ENCODE assay signal across 33 cellular contexts in the genomic region with DNA sequence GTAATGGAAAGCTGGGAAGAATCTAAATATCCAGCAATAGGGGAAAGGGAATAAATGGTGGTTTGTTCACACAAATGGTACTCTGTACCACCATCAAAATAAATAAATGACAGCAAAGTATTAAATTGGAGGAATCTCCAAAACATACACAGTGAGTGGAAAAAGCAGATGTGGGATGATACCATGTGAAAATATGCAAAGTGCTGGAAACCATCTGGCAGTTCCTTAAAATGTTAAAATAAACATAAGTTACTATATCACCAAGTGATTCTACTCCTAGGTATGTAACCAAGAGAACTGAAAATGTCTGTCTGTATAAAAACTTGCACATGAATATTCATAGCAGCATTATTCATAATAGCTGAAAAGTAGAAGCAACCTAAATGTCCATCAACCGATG. TPM values are rescaled to one million over a fixed set of nuclear protein-coding genes. Genes with fewer than 3 reads are reported as not detected.
DNase-seq lines count a peak whose midpoint lies in the region; ATAC-seq and TF ChIP-seq lines count a peak whose summit lies in the region.
"Had no signal": no experiment of that assay in that cellular context is flagged by ENCODE, and none has a peak within 500 bp of the region (broad histone marks: within the 10 kb centered on the region; RNA-seq: fewer than 3 reads in every experiment).

No MANE protein-coding gene starts in this region.

- H3K4me3 ChIP-seq in IMR-90 (ENCODE audit: insufficient read depth, low read depth, low read length) (no peak overlapping the region), osteoblast (ENCODE audit: insufficient read depth, low read length) (no peak overlapping the region), suprapubic skin (no peak overlapping the region)
- H3K4me3 ChIP-seq: esophagus squamous epithelium, HAP-1, stomach, tibial nerve had no signal

- H2BK5ac ChIP-seq in IMR-90 (ENCODE audit: low read depth, low read length, poor library complexity, severe bottlenecking): peak overlapping the region; percentile 51

- no peak overlapping the region for H3K27ac ChIP-seq in IMR-90 (ENCODE audit: insufficient read depth, low read length)
- H3K27ac ChIP-seq in osteoblast (ENCODE audit: low read depth, low read length): peak overlapping the region; percentile 69
- H3K27ac ChIP-seq in suprapubic skin: no peak overlapping the region
- H3K27ac ChIP-seq: esophagus squamous epithelium, RWPE1, stomach, tibial nerve had no signal

- TF ChIP-seq RAD21 in IMR-90 (IDR thresholded peaks at IDR 0.05; ENCODE audit: low read length): no peak

- TF ChIP-seq EP300 in suprapubic skin (IDR thresholded peaks at IDR 0.05): no peak

- no peak overlapping the region for H4K91ac ChIP-seq in IMR-90 (ENCODE audit: insufficient read depth, low read depth, low read length)

- H3K79me2 ChIP-seq in osteoblast (ENCODE audit: insufficient read depth, low read length): no peaks in the 10 kb centered on the region

- H3K79me1 ChIP-seq in IMR-90 (ENCODE audit: low read depth in 1 of 2, low read length in 2 of 2): no peaks in the 10 kb centered on the region

- TF ChIP-seq CTCF in IMR-90 (conservative IDR thresholded peaks at IDR 0.05; ENCODE audit: low read depth, low read length): no peak
- TF ChIP-seq CTCF in osteoblast (IDR thresholded peaks at IDR 0.05; ENCODE audit: extremely low read depth, low read depth, low read length): no peak
- no peak for TF ChIP-seq CTCF in suprapubic skin (IDR thresholded peaks at IDR 0.05)

- H3K4me3 Mint-ChIP-seq in T-helper 1 cell treated with Interleukin-12 subunit alpha and Interleukin-12 subunit beta and Interleukin-4 antibody, amounts not matched to agents 30 μg/mL and 1 μg/mL, for 36 hours: no peak overlapping the region
- H3K4me3 Mint-ChIP-seq: activated T-cell treated with anti-CD3 and anti-CD28 coated beads, Interleukin-2, amount 50 U/mL, for 4 hours; CD8-positive, alpha-beta memory T cell; naive thymus-derived CD4-positive, alpha-beta T cell; T-helper 2 cell treated with Interferon-gamma antibody and Interleukin-4, amounts not matched to agents 5 μg/mL and 100 μg/mL, for 36 hours had no signal

- no peak overlapping the region for H3K4ac ChIP-seq in IMR-90 (ENCODE audit: low read depth, low read length)

- H2AFZ ChIP-seq in IMR-90 (replicated peaks; ENCODE audit: low read length, poor library complexity) (no peak overlapping the region), osteoblast (ENCODE audit: low read length) (no peak overlapping the region)

- no peak overlapping the region for H3K23ac ChIP-seq in IMR-90 (ENCODE audit: low read depth, low read length)

- H3K9ac ChIP-seq in IMR-90 (ENCODE audit: low read depth, low read length): no peak overlapping the region

- H4K20me1 ChIP-seq in IMR-90 (ENCODE audit: insufficient read depth, low read length) (peaks cover 5% of the 10 kb centered on the region), osteoblast (ENCODE audit: insufficient read depth, low read length) (no peaks in the 10 kb centered on the region)

- H3K4me1 ChIP-seq in IMR-90 (ENCODE audit: control insufficient read depth, insufficient read depth, low read length) (peaks cover 19% of the 10 kb centered on the region), osteoblast (ENCODE audit: insufficient read depth, low read length) (peaks cover 33% of the 10 kb centered on the region), suprapubic skin (peaks cover 17% of the 10 kb centered on the region)
- H3K4me1 ChIP-seq: HAP-1, stomach, tibial nerve had no signal

- H3K18ac ChIP-seq in IMR-90 (ENCODE audit: low read depth, low read length): no peak overlapping the region

- no peak overlapping the region for H3K14ac ChIP-seq in IMR-90 (replicated peaks; ENCODE audit: low read depth, low read length)

- H4K5ac ChIP-seq in IMR-90 (ENCODE audit: low read depth, low read length): no peak overlapping the region

- H3K9me3 ChIP-seq in IMR-90 (ENCODE audit: control insufficient read depth, insufficient read depth, low read length): peaks cover 6% of the 10 kb centered on the region
- no peaks in the 10 kb centered on the region for H3K9me3 ChIP-seq in osteoblast (ENCODE audit: low read depth, low read length)
- no peaks in the 10 kb centered on the region for H3K9me3 ChIP-seq in suprapubic skin
- H3K9me3 ChIP-seq: esophagus squamous epithelium, HAP-1, stomach, tibial nerve had no signal

- no TSS peak for BruUV-seq in IMR-90 (replicated peaks; lab: Mats Ljungman, UMichigan)

- TF ChIP-seq POLR2A in IMR-90 (IDR thresholded peaks at IDR 0.05; ENCODE audit: low read depth, low read length) (no peak), suprapubic skin (IDR thresholded peaks at IDR 0.05) (no peak)

- H2BK15ac ChIP-seq in IMR-90 (ENCODE audit: low read depth, low read length): no peak overlapping the region

- peak overlapping the region; percentile 4; the same call in 1 of the 2 replicates for H3K4me2 ChIP-seq in IMR-90 (ENCODE audit: low read depth, low read length)
- H3K4me2 ChIP-seq in osteoblast (ENCODE audit: insufficient read depth, low read length): peak overlapping the region; percentile 21

- H3K27me3 Mint-ChIP-seq in T-helper 1 cell treated with Interleukin-12 subunit alpha and Interleukin-12 subunit beta and Interleukin-4 antibody, amounts not matched to agents 30 μg/mL and 1 μg/mL, for 36 hours (ENCODE audit: low read depth): no peaks in the 10 kb centered on the region
- H3K27me3 Mint-ChIP-seq: CD8-positive, alpha-beta memory T cell; naive thymus-derived CD4-positive, alpha-beta T cell had no signal

- H3K36me3 ChIP-seq in IMR-90 (ENCODE audit: control insufficient read depth, insufficient read depth, low read length) (no peaks in the 10 kb centered on the region), osteoblast (ENCODE audit: insufficient read depth, low read length) (no peaks in the 10 kb centered on the region), suprapubic skin (no peaks in the 10 kb centered on the region)
- H3K36me3 ChIP-seq: esophagus squamous epithelium, HAP-1, stomach, tibial nerve had no signal

- ATAC-seq in IMR-90 (ENCODE audit: low read depth): peak; percentile 90
- ATAC-seq: activated T-cell treated with anti-CD3 and anti-CD28 coated beads, Interleukin-2, amount 50 U/mL, for 4 hours; naive thymus-derived CD4-positive, alpha-beta T cell had no signal

- H3K27ac Mint-ChIP-seq in T-helper 1 cell treated with Interleukin-12 subunit alpha and Interleukin-12 subunit beta and Interleukin-4 antibody, amounts not matched to agents 30 μg/mL and 1 μg/mL, for 36 hours: peak overlapping the region; percentile 35
- H3K27ac Mint-ChIP-seq: CD8-positive, alpha-beta memory T cell; T-helper 2 cell treated with Interferon-gamma antibody and Interleukin-4, amounts not matched to agents 5 μg/mL and 100 μg/mL, for 36 hours had no signal

- intact Hi-C loops in IMR-90 (cut with micrococcal nuclease): loop anchor here (5.0 kb wide), 1 partner anchor 47 kb away; no protein-coding TSS in a partner anchor

- no peak overlapping the region for H3K56ac ChIP-seq in IMR-90 (ENCODE audit: extremely low read depth, insufficient read depth, low read length)

- H2BK20ac ChIP-seq in IMR-90 (ENCODE audit: low read depth, low read length): no peak overlapping the region

- CTCF ChIA-PET in IMR-90 (lab: Yijun Ruan, JAX): interaction anchor here (0.6 to 1.8 kb wide), 3 partner anchors 18 to 190 kb away, joined by 3 to 6 read pairs (median 3); a partner anchor contains a TSS

- H3K27me3 ChIP-seq in IMR-90 (ENCODE audit: control insufficient read depth, insufficient read depth, low read length) (peaks cover 21% of the 10 kb centered on the region), osteoblast (ENCODE audit: insufficient read depth, low read length) (no peaks in the 10 kb centered on the region), suprapubic skin (peaks cover 3% of the 10 kb centered on the region)
- H3K27me3 ChIP-seq: tibial nerve had no signal

- H2AK9ac ChIP-seq in IMR-90 (replicated peaks; ENCODE audit: low read depth, low read length, poor library complexity): no peak overlapping the region

- H3K9me3 Mint-ChIP-seq in T-helper 1 cell treated with Interleukin-12 subunit alpha and Interleukin-12 subunit beta and Interleukin-4 antibody, amounts not matched to agents 30 μg/mL and 1 μg/mL, for 36 hours: peaks cover 24% of the 10 kb centered on the region

- no peak for DNase-seq in T-helper 1 cell
- peak; percentile 92 for DNase-seq in IMR-90
- peak; percentile 39 for DNase-seq in dedifferentiated amniotic fluid mesenchymal stem cell (ENCODE audit: extremely low spot score)
- peak; percentile 76 for DNase-seq in osteoblast (ENCODE audit: insufficient read length, low spot score, missing footprints)
- no peak for DNase-seq in activated gamma-delta T cell (lab: John Stamatoyannopoulos, UW)
- DNase-seq in suprapubic skin (ENCODE audit: low spot score in 2 of 2): no peak
- DNase-seq in NCI-H226: no peak
- DNase-seq: 8988T; activated CD4-positive, alpha-beta T cell treated with anti-CD3 and anti-CD28 coated beads for 4 hours; activated naive CD4-positive, alpha-beta T cell treated with Interleukin-2 at 50 U/mL for 16 hours; activated T-cell treated with anti-CD3 and anti-CD28 coated beads, Interleukin-2, amount 50 U/mL, for 4 hours; AML-193; CD8-positive, alpha-beta memory T cell; dermis blood vessel endothelial cell; DMS 273 treated with DMSO at 0.1 percent for 48 hours; esophagus squamous epithelium; kidney; midbrain; MV-4-11; naive thymus-derived CD4-positive, alpha-beta T cell; NCI-H146; nucleus accumbens; stomach had no signal

- no peak overlapping the region for H2BK120ac ChIP-seq in IMR-90 (ENCODE audit: low read depth, low read length)

- in situ Hi-C loops in IMR-90 (cut with MboI; ENCODE audit: low sequenced_read_pairs): no loop called here

- peaks cover 31% of the 10 kb centered on the region for H3K36me3 Mint-ChIP-seq in T-helper 1 cell treated with Interleukin-12 subunit alpha and Interleukin-12 subunit beta and Interleukin-4 antibody, amounts not matched to agents 30 μg/mL and 1 μg/mL, for 36 hours (ENCODE audit: low read depth)

- peaks cover 12% of the 10 kb centered on the region for H3K9me1 ChIP-seq in IMR-90 (ENCODE audit: insufficient read depth, low read length)

- POLR2A ChIA-PET in IMR-90 (lab: Charles Lee; ENCODE audit: unreplicated experiment): no interaction called here

- dilution Hi-C loops in IMR-90 (cut with HindIII; ENCODE audit: low sequenced_read_pairs, unreplicated experiment): no loop called here

- H4K8ac ChIP-seq in IMR-90 (ENCODE audit: low read depth in 2 of 2, low read length in 2 of 2): no peak overlapping the region

- H2AK5ac ChIP-seq in IMR-90 (ENCODE audit: low read depth, low read length): no peak overlapping the region

- no CpG with 5 or more reads among the region's 1 CpG for WGBS in IMR-90 (ENCODE audit: extremely low coverage in 2 of 2, insufficient read length in 1 of 2), 2 experiments
- 94% methylated on average over 1 of the region's 1 CpG for WGBS in suprapubic skin

- peaks cover 50% of the 10 kb centered on the region for H3K4me1 Mint-ChIP-seq in T-helper 1 cell treated with Interleukin-12 subunit alpha and Interleukin-12 subunit beta and Interleukin-4 antibody, amounts not matched to agents 30 μg/mL and 1 μg/mL, for 36 hours (ENCODE audit: low read depth)

RNA-seq across cellular contexts. Expression of a gene that starts 41.9 kb away (rescaled TPM):
- not detected in 2 replicates for total RNA-seq in IMR-90 (2012; rRNA removed)
- polyA plus RNA-seq in IMR-90 (2012; rRNA removed): not detected in 2 replicates
- polyA plus RNA-seq in IMR-90 (2012; cell fraction: cytosol; rRNA removed): not detected in 2 replicates
- polyA plus RNA-seq in IMR-90 (2012; cell fraction: nucleus; rRNA removed; ENCODE audit: low replicate concordance): not detected in 2 replicates
- not detected in 2 replicates for total RNA-seq in osteoblast
- not detected for total RNA-seq in suprapubic skin
- total RNA-seq: cardiac septum, dermis blood vessel endothelial cell, esophagus squamous epithelium, kidney, liver, NCI-H460, OCI-LY7, skeletal muscle tissue, stomach, tibial nerve had no signal
- polyA plus RNA-seq: CD8-positive, alpha-beta memory T cell; liver; naive thymus-derived CD4-positive, alpha-beta T cell; stomach had no signal

Comparison
In these comparisons a context has a peak if more than half of its experiments do, and no peak if none do; other contexts are left out.
1. DNase-seq: peak in IMR-90 (single experiment), dedifferentiated amniotic fluid mesenchymal stem cell (single experiment) and osteoblast (single experiment); none in T-helper 1 cell (0 of 5), activated gamma-delta T cell (single experiment), suprapubic skin (0 of 2) and NCI-H226 (single experiment).